23 cellular contexts compared by ENCODE assay signal in the genomic region with DNA sequence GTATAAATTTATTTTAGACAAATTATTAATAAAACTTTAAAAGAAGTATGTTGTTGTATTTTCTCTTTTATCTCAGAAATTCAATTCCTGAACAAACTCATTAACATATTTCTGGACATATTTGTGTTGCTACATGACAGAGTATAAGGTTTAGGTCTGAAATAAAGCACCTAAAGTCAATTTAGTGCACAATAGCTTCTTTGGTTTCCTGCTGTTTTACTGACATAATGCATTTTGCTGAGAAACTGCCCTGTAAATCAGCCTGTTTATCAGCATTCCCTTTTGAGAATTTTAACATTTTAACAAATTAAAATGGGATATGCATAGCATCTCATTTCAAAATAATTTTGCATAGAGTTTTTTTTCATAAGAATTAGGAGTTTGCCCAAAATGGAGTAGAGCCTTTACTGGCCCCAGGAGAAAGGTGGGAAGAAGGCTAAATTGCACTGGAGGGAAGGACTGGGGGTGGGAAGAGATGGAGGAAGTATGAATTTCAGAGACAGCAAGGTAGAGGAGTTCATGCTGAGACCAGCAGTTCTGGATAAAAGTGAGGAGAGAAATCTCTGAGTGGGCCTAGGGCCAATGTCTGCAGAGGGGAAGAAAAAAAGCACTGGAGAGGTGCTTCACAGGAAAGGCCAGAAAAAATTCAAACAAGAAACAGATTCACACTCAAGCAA.
"Had no signal": no experiment of that assay in that cellular context is flagged by ENCODE, and none has a peak within 500 bp of the region (broad histone marks: within the 10 kb centered on the region; RNA-seq: fewer than 3 reads in every experiment).

No MANE protein-coding gene starts in this region.

- H3K4me1 Mint-ChIP-seq: stimulated activated naive B cell treated with anti-CD40 and anti-IgM and Interleukin-4, amounts not matched to agents 10 μg/mL and 1 μg/mL and 100 μg/mL, for 72 hours; stimulated activated naive CD8-positive, alpha-beta T cell treated with anti-CD3 and anti-CD28 coated beads, Interleukin-15, amount 100 ng/mL, for 72 hours had no signal

- ATAC-seq: effector memory CD8-positive, alpha-beta T cell; foreskin keratinocyte; left colon; left ventricle myocardium superior; natural killer cell treated with Interleukin-12 subunit alpha and Interleukin-12 subunit beta and Interleukin-15 and Interleukin-18, amount 100 ng/mL, for 72 hours; stimulated activated naive B cell treated with anti-CD40 and anti-IgM and Interleukin-4, amounts not matched to agents 10 μg/mL and 1 μg/mL and 100 μg/mL, for 72 hours; stimulated activated naive CD8-positive, alpha-beta T cell treated with anti-CD3 and anti-CD28 coated beads, Interleukin-15, amount 100 ng/mL, for 72 hours had no signal

- H3K4me2 ChIP-seq: hepatocyte had no signal

- H3K27me3 Mint-ChIP-seq: dendritic cell treated with granulocyte-macrophage colony-stimulating factor and Interleukin-4, amounts not matched to agents 40 ng/mL and 50 ng/mL, for 4 days; effector memory CD8-positive, alpha-beta T cell; natural killer cell treated with Interleukin-12 subunit alpha and Interleukin-12 subunit beta and Interleukin-15 and Interleukin-18, amount 100 ng/mL, for 72 hours; stimulated activated naive B cell treated with anti-CD40 and anti-IgM and Interleukin-4, amounts not matched to agents 10 μg/mL and 1 μg/mL and 100 μg/mL, for 72 hours; stimulated activated naive CD8-positive, alpha-beta T cell treated with anti-CD3 and anti-CD28 coated beads, Interleukin-15, amount 100 ng/mL, for 72 hours had no signal

- H3K4me3 Mint-ChIP-seq: dendritic cell treated with granulocyte-macrophage colony-stimulating factor and Interleukin-4, amounts not matched to agents 40 ng/mL and 50 ng/mL, for 4 days; effector memory CD8-positive, alpha-beta T cell; natural killer cell treated with Interleukin-12 subunit alpha and Interleukin-12 subunit beta and Interleukin-15 and Interleukin-18, amount 100 ng/mL, for 72 hours; stimulated activated naive B cell treated with anti-CD40 and anti-IgM and Interleukin-4, amounts not matched to agents 10 μg/mL and 1 μg/mL and 100 μg/mL, for 72 hours; stimulated activated naive CD8-positive, alpha-beta T cell treated with anti-CD3 and anti-CD28 coated beads, Interleukin-15, amount 100 ng/mL, for 72 hours had no signal

- H3K9me3 Mint-ChIP-seq: dendritic cell treated with granulocyte-macrophage colony-stimulating factor and Interleukin-4, amounts not matched to agents 40 ng/mL and 50 ng/mL, for 4 days; stimulated activated naive B cell treated with anti-CD40 and anti-IgM and Interleukin-4, amounts not matched to agents 10 μg/mL and 1 μg/mL and 100 μg/mL, for 72 hours; stimulated activated naive CD8-positive, alpha-beta T cell treated with anti-CD3 and anti-CD28 coated beads, Interleukin-15, amount 100 ng/mL, for 72 hours had no signal

- H3K36me3 Mint-ChIP-seq: natural killer cell treated with Interleukin-12 subunit alpha and Interleukin-12 subunit beta and Interleukin-15 and Interleukin-18, amount 100 ng/mL, for 72 hours; stimulated activated naive B cell treated with anti-CD40 and anti-IgM and Interleukin-4, amounts not matched to agents 10 μg/mL and 1 μg/mL and 100 μg/mL, for 72 hours had no signal

- H2AFZ ChIP-seq: hepatocyte had no signal

- H3K4me1 ChIP-seq: foreskin keratinocyte, right atrium auricular region, sigmoid colon, testis had no signal

- H3K27ac Mint-ChIP-seq: dendritic cell treated with granulocyte-macrophage colony-stimulating factor and Interleukin-4, amounts not matched to agents 40 ng/mL and 50 ng/mL, for 4 days; effector memory CD8-positive, alpha-beta T cell; natural killer cell treated with Interleukin-12 subunit alpha and Interleukin-12 subunit beta and Interleukin-15 and Interleukin-18, amount 100 ng/mL, for 72 hours; stimulated activated naive B cell treated with anti-CD40 and anti-IgM and Interleukin-4, amounts not matched to agents 10 μg/mL and 1 μg/mL and 100 μg/mL, for 72 hours had no signal

- H3K79me2 ChIP-seq: hepatocyte had no signal

- H3K36me3 ChIP-seq: neutrophil, right atrium auricular region, sigmoid colon, tibial nerve had no signal

- DNase-seq: effector memory CD8-positive, alpha-beta T cell; erythroblast; foreskin keratinocyte; head of caudate nucleus; left colon; left ventricle myocardium superior; mesenchymal stem cell; midbrain; posterior cingulate gyrus; sigmoid colon; stimulated activated CD4-positive, alpha-beta T cell treated with anti-CD3 and anti-CD28 coated beads, Interleukin-2, amount 100 ng/mL, for 24 hours; stimulated activated CD4-positive, alpha-beta T cell treated with anti-CD3 and anti-CD28 coated beads, Interleukin-4, amount 100 ng/mL, for 4 hours; stimulated activated naive B cell treated with anti-CD40 and anti-IgM and Interleukin-4, amounts not matched to agents 10 μg/mL and 1 μg/mL and 100 μg/mL, for 72 hours; stimulated activated naive CD8-positive, alpha-beta T cell treated with anti-CD3 and anti-CD28 coated beads, Interleukin-15, amount 100 ng/mL, for 72 hours; testis had no signal

- H3K4me3 ChIP-seq: hepatocyte, lung, right atrium auricular region, sigmoid colon, skin epidermis, testis, tibial nerve had no signal

- H3K27me3 ChIP-seq: foreskin keratinocyte, hepatocyte, neutrophil, right atrium auricular region, sigmoid colon, testis, tibial nerve had no signal

- H3K9me3 ChIP-seq: neutrophil, right atrium auricular region, sigmoid colon, testis, tibial nerve had no signal

- H3K27ac ChIP-seq: foreskin keratinocyte, neutrophil, right atrium auricular region, sigmoid colon, skin epidermis, testis, tibial nerve had no signal
